7 cellular contexts compared by ENCODE assay signal in genomic region chr1:24502168-24503002, GRCh38. TPM values are rescaled to one million over a fixed set of nuclear protein-coding genes. Genes with fewer than 3 reads are reported as not detected.
DNase-seq lines count a peak whose midpoint lies in the region; ATAC-seq and TF ChIP-seq lines count a peak whose summit lies in the region.

Gene RCAN3, plus strand, starts transcription at chr1:24502836. Its CDS starts 11,537 bp downstream, at chr1:24514373.

- intact Hi-C loops in mucosa of descending colon (cut with DNase I, micrococcal nuclease), result no loop called here

- H3K4me1 ChIP-seq in mucosa of descending colon (ENCODE audit: low read depth), result peaks cover 4% of the 10 kb centered on the region

- peak within 1 kb of the TSS; percentile 86 for H3K4me3 ChIP-seq in Jurkat, Clone E6-1 (ENCODE audit: low read length)
- H3K4me3 ChIP-seq in epithelial cell of proximal tubule (ENCODE audit: low read depth, low read length), result peak within 1 kb of the TSS; percentile 79
- peak within 1 kb of the TSS; percentile 50 for H3K4me3 ChIP-seq in mucosa of descending colon

- DNase-seq in Jurkat, Clone E6-1 (ENCODE audit: low read depth, low spot score), result peak; percentile 88
- peak; percentile 45 for DNase-seq in OCI-M2 (lab: John Stamatoyannopoulos, UW; ENCODE audit: unreplicated experiment)
- peak; percentile 95 for DNase-seq in activated T-cell treated with anti-CD3 and anti-CD28 coated beads for 48 hours (ENCODE audit: low read depth)
- no peak for DNase-seq in epithelial cell of proximal tubule (ENCODE audit: low read depth)
- DNase-seq in mucosa of descending colon, result peak; percentile 89 to 95 (median 93)
- DNase-seq in stimulated activated CD8-positive, alpha-beta memory T cell treated with anti-CD3 and anti-CD28 coated beads, Interleukin-2, amount 100 ng/mL, for 48 hours (ENCODE audit: low read depth in 2 of 2), result peak; percentile 81 to 90

- peak; percentile 81 for ATAC-seq in GM18868 (IDR thresholded peaks at IDR 0.05; ENCODE audit: unreplicated experiment)
- ATAC-seq in mucosa of descending colon, result peak; percentile 95

- no peaks in the 10 kb centered on the region for H3K9me3 ChIP-seq in mucosa of descending colon

- TF ChIP-seq CTCF in epithelial cell of proximal tubule (conservative IDR thresholded peaks at IDR 0.05; ENCODE audit: low read depth, low read length) (no peak), mucosa of descending colon (IDR thresholded peaks at IDR 0.05) (no peak)

- H3K36me3 ChIP-seq in mucosa of descending colon (ENCODE audit: low read depth), result no peaks in the 10 kb centered on the region

RNA-seq across cellular contexts. Expression of gene RCAN3, which starts in this region (rescaled TPM):
- polyA plus RNA-seq in Jurkat, Clone E6-1 (2012; ENCODE audit: insufficient read depth, insufficient read length), result 10.6 TPM
- total RNA-seq in epithelial cell of proximal tubule (13.5 and 17.6 TPM in 2 replicates), mucosa of descending colon (10 to 100 TPM in 2 of 3 donors, 1 to 10 TPM in 1; 9.2 to 15.0 (median 12.8) TPM)
